1 cellular context compared by ENCODE assay signal in the genomic region with DNA sequence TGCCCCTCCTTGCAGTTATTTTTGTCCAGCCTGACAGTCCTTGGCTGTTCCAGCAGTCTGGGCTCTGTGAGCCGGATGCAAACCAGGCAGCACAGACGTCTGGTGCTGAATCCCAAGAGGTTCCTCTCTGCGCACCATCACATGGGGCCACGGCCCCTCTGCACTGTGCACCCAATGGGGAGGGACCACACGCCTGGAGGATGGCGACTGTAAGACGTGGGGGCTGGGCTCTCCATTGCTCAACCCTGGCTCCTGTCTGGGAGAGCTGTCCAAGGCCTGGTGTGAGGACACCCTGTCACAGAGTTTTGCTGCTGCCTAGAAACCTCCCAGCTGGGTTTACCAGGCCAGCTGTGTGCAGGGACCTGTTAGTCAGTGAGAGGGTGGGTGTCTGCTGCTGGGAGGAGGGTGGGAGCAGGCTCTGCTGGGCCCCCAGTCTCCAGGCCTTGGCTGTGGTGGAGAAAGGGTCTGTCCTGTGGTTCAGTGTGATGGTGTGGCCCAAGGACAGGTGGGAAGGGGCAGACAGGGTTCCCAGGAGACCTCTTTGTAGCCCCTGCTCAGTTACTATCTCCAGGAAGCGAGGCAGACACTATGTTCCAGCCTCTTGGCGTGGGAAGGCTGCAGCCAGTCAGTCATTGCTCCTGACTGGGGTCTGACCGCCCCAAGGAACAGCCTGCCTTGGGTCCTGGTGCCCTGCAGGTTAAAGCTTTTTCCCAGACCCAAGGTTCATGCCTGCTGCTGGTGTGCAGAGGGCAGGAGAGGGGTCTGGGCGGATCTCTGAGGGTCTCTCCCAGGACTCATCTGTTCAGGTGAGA.
TF ChIP-seq lines count a peak whose summit lies in the region.

No MANE protein-coding gene starts in this region.

TF ChIP-seq in SK-N-SH, 30 proteins besides CTCF, POLR2A, EP300 and RAD21:
- no peak for TF ChIP-seq NRF1 (IDR thresholded peaks at IDR 0.05; ENCODE audit: low read depth, low read length)
- no peak for TF ChIP-seq RCOR1 (IDR thresholded peaks at IDR 0.05; ENCODE audit: low read length)
- no peak for TF ChIP-seq CHD2 (IDR thresholded peaks at IDR 0.05; ENCODE audit: low read length, partially characterized antibody)
TF ChIP-seq in SK-N-SH: peak in this region for 0.
